Comparison of ENCODE assay signal across 12 cellular contexts in the genomic region with DNA sequence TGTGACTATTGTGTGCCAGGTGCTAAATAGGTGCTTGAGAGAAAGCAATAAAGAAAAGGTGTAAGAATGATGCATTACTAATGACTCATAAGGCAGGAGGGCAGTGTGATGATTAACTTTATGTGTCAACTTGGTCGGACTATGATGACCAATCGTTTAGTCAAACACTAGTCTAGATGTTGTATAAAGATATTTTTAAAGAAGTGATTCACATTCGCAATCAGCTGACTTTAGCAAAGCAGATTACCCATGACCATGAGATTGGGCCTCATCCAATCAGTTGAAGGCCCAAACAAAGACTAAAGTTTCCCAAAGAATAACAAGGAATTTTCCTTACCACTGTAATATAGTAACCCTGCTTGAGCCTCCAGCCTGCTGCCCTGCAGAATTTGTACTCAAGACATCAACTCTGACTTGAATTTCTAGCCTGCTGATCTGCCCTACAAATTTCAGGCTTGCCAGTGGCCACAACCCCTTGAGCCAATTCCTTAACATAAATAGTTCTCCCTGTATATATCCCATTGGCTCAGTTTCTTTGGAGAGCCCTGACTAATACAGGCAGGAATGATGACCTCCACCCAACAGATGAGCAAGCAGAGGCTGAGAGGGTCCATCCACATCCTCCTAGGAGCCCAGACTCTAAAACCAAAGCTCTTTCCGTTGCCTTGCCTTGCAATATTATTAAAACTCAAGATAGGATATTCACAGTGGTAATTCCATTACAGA.
DNase-seq lines count a peak whose midpoint lies in the region; ATAC-seq and TF ChIP-seq lines count a peak whose summit lies in the region.
"Had no signal": no experiment of that assay in that cellular context is flagged by ENCODE, and none has a peak within 500 bp of the region (broad histone marks: within the 10 kb centered on the region; RNA-seq: fewer than 3 reads in every experiment).

No MANE protein-coding gene starts in this region.

- intact Hi-C loops in colonic mucosa (cut with DNase I) = no loop called here

- H4K8ac ChIP-seq in mesendoderm (ENCODE audit: low read depth, low read length) = no peak overlapping the region

- no peak overlapping the region for H3K23ac ChIP-seq in mesendoderm (ENCODE audit: low read length)

- no peaks in the 10 kb centered on the region for H3K79me2 ChIP-seq in mesendoderm (ENCODE audit: control insufficient read depth, insufficient read depth, low read length)

- no peaks in the 10 kb centered on the region for H3K4me1 ChIP-seq in colonic mucosa
- no peaks in the 10 kb centered on the region for H3K4me1 ChIP-seq in mesendoderm (ENCODE audit: control insufficient read depth, low read depth, low read length)
- H3K4me1 ChIP-seq: esophagus squamous epithelium had no signal

- H3K4ac ChIP-seq in mesendoderm (ENCODE audit: low read depth, low read length) = no peak overlapping the region

- TF ChIP-seq CTCF in colonic mucosa (IDR thresholded peaks at IDR 0.05) = no peak

- H2AK5ac ChIP-seq in mesendoderm (ENCODE audit: low read length) = no peak overlapping the region

- no peak overlapping the region for H3K9ac ChIP-seq in colonic mucosa (ENCODE audit: low read depth in 2 of 2, low read length in 2 of 2)
- no peak overlapping the region for H3K9ac ChIP-seq in mesendoderm (ENCODE audit: low read length)

- ATAC-seq in GM18907 (IDR thresholded peaks at IDR 0.05; ENCODE audit: unreplicated experiment) (no peak), HG03457 (IDR thresholded peaks at IDR 0.05; ENCODE audit: unreplicated experiment) (no peak)

- H3K36me3 ChIP-seq in colonic mucosa (no peaks in the 10 kb centered on the region), mesendoderm (ENCODE audit: control insufficient read depth, insufficient read depth, low read length) (no peaks in the 10 kb centered on the region)
- H3K36me3 ChIP-seq: esophagus squamous epithelium, transverse colon had no signal

- H2BK15ac ChIP-seq in mesendoderm (replicated peaks; ENCODE audit: low read depth) = no peak overlapping the region

- H3K79me1 ChIP-seq in mesendoderm (ENCODE audit: low read length) = no peaks in the 10 kb centered on the region

- H3K27me3 ChIP-seq in colonic mucosa (no peaks in the 10 kb centered on the region), mesendoderm (ENCODE audit: insufficient read depth, low read length, poor library complexity) (no peaks in the 10 kb centered on the region)
- H3K27me3 ChIP-seq: esophagus squamous epithelium, transverse colon had no signal

- no CpG with 5 or more reads among the region's 4 CpGs for WGBS in mesendoderm (ENCODE audit: extremely low coverage, insufficient coverage, low lambda C conversion rate)

- H2BK5ac ChIP-seq in mesendoderm (ENCODE audit: low read length) = no peak overlapping the region

- H2BK120ac ChIP-seq in mesendoderm (ENCODE audit: low read depth, low read length) = no peak overlapping the region

- no peak overlapping the region for H4K5ac ChIP-seq in mesendoderm (ENCODE audit: low read length)

- DNase-seq in AG20443 (ENCODE audit: low spot score) (peak; percentile 47), LoVo (ENCODE audit: low spot score) (peak; percentile 57), colonic mucosa (no peak), mesendoderm (peak; percentile 7), NCI-H446 treated with DMSO at 0.1 percent for 48 hours (lab: John Stamatoyannopoulos, UW) (no peak)
- DNase-seq in activated CD4-positive, alpha-beta T cell treated with anti-CD3 and anti-CD28 coated beads, Interleukin-2, amount 50 U/mL, for 48 hours = no peak
- DNase-seq: CD4-positive, CD25-positive, alpha-beta regulatory T cell; esophagus squamous epithelium; NCI-H526; transverse colon had no signal

- no peak overlapping the region for H3K4me2 ChIP-seq in mesendoderm (ENCODE audit: low read length)

- no peak overlapping the region for H3K56ac ChIP-seq in mesendoderm (ENCODE audit: low read length)

- H3K4me3 ChIP-seq in colonic mucosa (no peak overlapping the region), mesendoderm (ENCODE audit: low read length) (no peak overlapping the region)
- H3K4me3 ChIP-seq: esophagus squamous epithelium, transverse colon had no signal

- H3K27ac ChIP-seq in colonic mucosa (peak overlapping the region; percentile 29), mesendoderm (ENCODE audit: low read depth, low read length) (no peak overlapping the region)
- H3K27ac ChIP-seq: esophagus squamous epithelium, transverse colon had no signal

- no peak overlapping the region for H3K18ac ChIP-seq in mesendoderm (ENCODE audit: low read length)

- no peaks in the 10 kb centered on the region for H3K9me3 ChIP-seq in colonic mucosa
- H3K9me3 ChIP-seq: esophagus squamous epithelium, transverse colon had no signal

Comparison
In these comparisons a context has a peak if more than half of its experiments do, and no peak if none do; other contexts are left out.
1. DNase-seq: peak in AG20443 (single experiment), LoVo (single experiment) and mesendoderm (single experiment); none in colonic mucosa (single experiment), activated CD4-positive, alpha-beta T cell treated with anti-CD3 and anti-CD28 coated beads, Interleukin-2, amount 50 U/mL, for 48 hours (0 of 2) and NCI-H446 treated with DMSO at 0.1 percent for 48 hours (single experiment).